Comparison of ENCODE assay signal across 8 cellular contexts in genomic region chr12:56221757-56222530, GRCh38. TPM values are rescaled to one million over a fixed set of nuclear protein-coding genes. Genes with fewer than 3 reads are reported as not detected.
DNase-seq lines count a peak whose midpoint lies in the region; ATAC-seq and TF ChIP-seq lines count a peak whose summit lies in the region.

Gene RNF41 (minus strand): TSS chr12:56221922. CDS start chr12:56214047, 7,875 bp downstream.

- peak; percentile 79 for ATAC-seq in RWPE2 (ENCODE audit: low read depth)
- ATAC-seq in natural killer cell, result peak; percentile 86 to 96 (median 87)

- H3K27ac ChIP-seq in RWPE2 (ENCODE audit: poor library complexity, severe bottlenecking), result peak within 1 kb of the TSS; percentile 81

- H3K27me3 Mint-ChIP-seq in activated T-helper 2 cell treated with anti-CD3 and anti-CD28 coated beads, Interferon-gamma antibody, Interleukin-2, Interleukin-4, amounts not matched to agents 10 μg/mL and 5 μg/mL and 100 μg/mL, durations not matched to agents 14 hours and 24 hours and 36 hours (ENCODE audit: low read depth), result no peaks in the 10 kb centered on the region
- no peaks in the 10 kb centered on the region for H3K27me3 Mint-ChIP-seq in natural killer cell (ENCODE audit: low read depth in 2 of 2)

- intact Hi-C loops in activated T-helper 2 cell treated with anti-CD3 and anti-CD28 coated beads, Interferon-gamma antibody, Interleukin-2, Interleukin-4, amounts not matched to agents 10 μg/mL and 5 μg/mL and 100 μg/mL, durations not matched to agents 14 hours and 24 hours and 36 hours (cut with micrococcal nuclease), result loop anchor here (1.0 to 5.0 kb wide), 4 partner anchors 33 to 110 kb away; partner anchors contain the start of genes CS, MYL6B, PAN2 and SMARCC2
- intact Hi-C loops in natural killer cell (cut with micrococcal nuclease), result loop anchor here (1.0 to 10.0 kb wide), 5 partner anchors 29 to 250 kb away; partner anchors contain the start of genes ANKRD52, RAB5B, RPS26 and ZC3H10

- peaks cover 39% of the 10 kb centered on the region for H3K4me1 Mint-ChIP-seq in activated T-helper 2 cell treated with anti-CD3 and anti-CD28 coated beads, Interferon-gamma antibody, Interleukin-2, Interleukin-4, amounts not matched to agents 10 μg/mL and 5 μg/mL and 100 μg/mL, durations not matched to agents 14 hours and 24 hours and 36 hours (ENCODE audit: low read depth)
- H3K4me1 Mint-ChIP-seq in natural killer cell, result peaks cover 48 to 53% of the 10 kb centered on the region in 2 donors

- DNase-seq in EH (ENCODE audit: low read depth) (peak; percentile 99), H4 (ENCODE audit: low spot score) (peak; percentile 96), LoVo (ENCODE audit: low spot score) (peak; percentile 100), RWPE2 (ENCODE audit: low spot score) (peak; percentile 96), fibroblast of mammary gland (ENCODE audit: low read depth) (peak; percentile 96), natural killer cell (peak; percentile 93)
- peak; percentile 89 for DNase-seq in activated T-helper 2 cell treated with anti-CD3 and anti-CD28 coated beads, Interferon-gamma antibody, Interleukin-2, Interleukin-4, amounts not matched to agents 10 μg/mL and 5 μg/mL and 100 μg/mL, durations not matched to agents 14 hours and 24 hours and 36 hours (ENCODE audit: low spot score)
- DNase-seq in stimulated activated naive CD4-positive, alpha-beta T cell treated with Interleukin-2 at 50 U/mL for 16 hours (lab: John Stamatoyannopoulos, UW), result peak; percentile 91

- TF ChIP-seq CTCF in RWPE2 (IDR thresholded peaks at IDR 0.05; ENCODE audit: poor library complexity, severe bottlenecking) (peak; percentile 10), fibroblast of mammary gland (conservative IDR thresholded peaks at IDR 0.05; ENCODE audit: control insufficient read depth, insufficient read depth, low read depth, low read length) (no peak), natural killer cell (IDR thresholded peaks at IDR 0.05) (no peak)

- H3K4me3 Mint-ChIP-seq in activated T-helper 2 cell treated with anti-CD3 and anti-CD28 coated beads, Interferon-gamma antibody, Interleukin-2, Interleukin-4, amounts not matched to agents 10 μg/mL and 5 μg/mL and 100 μg/mL, durations not matched to agents 14 hours and 24 hours and 36 hours (ENCODE audit: low read depth), result peak within 1 kb of the TSS; percentile 99
- H3K4me3 Mint-ChIP-seq in natural killer cell, result peak within 1 kb of the TSS; percentile 98

- H3K9me3 Mint-ChIP-seq in activated T-helper 2 cell treated with anti-CD3 and anti-CD28 coated beads, Interferon-gamma antibody, Interleukin-2, Interleukin-4, amounts not matched to agents 10 μg/mL and 5 μg/mL and 100 μg/mL, durations not matched to agents 14 hours and 24 hours and 36 hours, result no peaks in the 10 kb centered on the region
- H3K9me3 Mint-ChIP-seq in natural killer cell, result no peaks in the 10 kb centered on the region

- H3K4me1 ChIP-seq in RWPE2 (ENCODE audit: insufficient read depth, poor library complexity, severe bottlenecking), result peaks cover 3% of the 10 kb centered on the region

- H3K9me3 ChIP-seq in RWPE2 (ENCODE audit: severe bottlenecking), result no peaks in the 10 kb centered on the region

- peaks cover 2% of the 10 kb centered on the region for H3K36me3 ChIP-seq in RWPE2 (ENCODE audit: low read depth)

- H3K27me3 ChIP-seq in RWPE2 (ENCODE audit: insufficient read depth, poor library complexity, severe bottlenecking), result no peaks in the 10 kb centered on the region

- H3K36me3 Mint-ChIP-seq in activated T-helper 2 cell treated with anti-CD3 and anti-CD28 coated beads, Interferon-gamma antibody, Interleukin-2, Interleukin-4, amounts not matched to agents 10 μg/mL and 5 μg/mL and 100 μg/mL, durations not matched to agents 14 hours and 24 hours and 36 hours (ENCODE audit: low read depth), result peaks cover 18% of the 10 kb centered on the region
- no peaks in the 10 kb centered on the region for H3K36me3 Mint-ChIP-seq in natural killer cell

- peak within 1 kb of the TSS; percentile 92 for H3K27ac Mint-ChIP-seq in activated T-helper 2 cell treated with anti-CD3 and anti-CD28 coated beads, Interferon-gamma antibody, Interleukin-2, Interleukin-4, amounts not matched to agents 10 μg/mL and 5 μg/mL and 100 μg/mL, durations not matched to agents 14 hours and 24 hours and 36 hours
- peak within 1 kb of the TSS; percentile 100 for H3K27ac Mint-ChIP-seq in natural killer cell

- peak within 1 kb of the TSS; percentile 79 for H3K4me3 ChIP-seq in RWPE2 (ENCODE audit: severe bottlenecking)
- peak within 1 kb of the TSS; percentile 94 for H3K4me3 ChIP-seq in fibroblast of mammary gland (ENCODE audit: control insufficient read depth, low read depth, low read length)

RNA-seq across cellular contexts. Expression of gene RNF41, which starts in this region (rescaled TPM):
- 55.1 and 62.8 TPM in 2 replicates for total RNA-seq in H4 (2014; rRNA removed; shearing (Covaris generic))
- total RNA-seq in activated T-helper 2 cell treated with anti-CD3 and anti-CD28 coated beads, Interferon-gamma antibody, Interleukin-2, Interleukin-4, amounts not matched to agents 10 μg/mL and 5 μg/mL and 100 μg/mL, durations not matched to agents 14 hours and 24 hours and 36 hours, result 38.5 TPM in 2 replicates
- total RNA-seq in natural killer cell, result 10 to 100 TPM; 32.3 to 44.5 (median 38.6) TPM

Comparison
In these comparisons a context has a peak if more than half of its experiments do, and no peak if none do; other contexts are left out.
1. Peak in every context shown above with its lines: DNase-seq, ATAC-seq, H3K4me3 ChIP-seq and H3K27ac ChIP-seq.